In genomic region chr6:26447257-26447656, GRCh38 we compare ENCODE assay signal across 34 cellular contexts. TPM values are rescaled to one million over a fixed set of nuclear protein-coding genes. Genes with fewer than 3 reads are reported as not detected.
"Had no signal": no experiment of that assay in that cellular context is flagged by ENCODE, and none has a peak within 500 bp of the region (broad histone marks: within the 10 kb centered on the region; RNA-seq: fewer than 3 reads in every experiment).

No MANE protein-coding gene starts in this region.

- H3K27ac ChIP-seq: adrenal gland, body of pancreas, epithelial cell of prostate, esophagus squamous epithelium, gastroesophageal sphincter had no signal

- H3K4me3 ChIP-seq: adrenal gland, body of pancreas, esophagus squamous epithelium, gastroesophageal sphincter had no signal

- H3K27ac Mint-ChIP-seq: activated CD8-positive, alpha-beta memory T cell treated with anti-CD3 and anti-CD28 coated beads, Interleukin-2, amount 10 ng/mL, durations not matched to agents 7 days and 5 days; activated CD8-positive, alpha-beta T cell treated with anti-CD3 and anti-CD28 coated beads, Interleukin-2, amount 10 ng/mL, durations not matched to agents 7 days and 5 days; activated T-helper 1 cell treated with anti-CD3 and anti-CD28 coated beads, Interleukin-12 subunit alpha, Interleukin-12 subunit beta, Interleukin-2, Interleukin-4 antibody, amounts not matched to agents 30 ng/mL and 10 ng/mL and 1 ng/mL, durations not matched to agents 14 hours and 24 hours and 36 hours had no signal

- H3K4me3 Mint-ChIP-seq: activated CD4-positive, alpha-beta memory T cell treated with anti-CD3 and anti-CD28 coated beads for 36 hours; activated CD4-positive, alpha-beta T cell treated with anti-CD3 and anti-CD28 coated beads for 36 hours; activated CD8-positive, alpha-beta memory T cell treated with anti-CD3 and anti-CD28 coated beads, Interleukin-2, amount 10 ng/mL, durations not matched to agents 7 days and 5 days; activated CD8-positive, alpha-beta T cell treated with anti-CD3 and anti-CD28 coated beads, Interleukin-2, amount 10 ng/mL, durations not matched to agents 7 days and 5 days; activated naive CD4-positive, alpha-beta T cell treated with anti-CD3 and anti-CD28 coated beads, Interleukin-2, amount 10 ng/mL, durations not matched to agents 7 days and 5 days; activated T-helper 1 cell treated with anti-CD3 and anti-CD28 coated beads, Interleukin-12 subunit alpha, Interleukin-12 subunit beta, Interleukin-2, Interleukin-4 antibody, amounts not matched to agents 30 ng/mL and 10 ng/mL and 1 ng/mL, durations not matched to agents 14 hours and 24 hours and 36 hours had no signal

- H3K27me3 Mint-ChIP-seq: activated CD4-positive, alpha-beta memory T cell treated with anti-CD3 and anti-CD28 coated beads for 36 hours; activated CD4-positive, alpha-beta T cell treated with anti-CD3 and anti-CD28 coated beads for 36 hours; activated CD4-positive, alpha-beta T cell treated with anti-CD3 and anti-CD28 coated beads, Interleukin-2, amount 10 ng/mL, durations not matched to agents 24 days and 14 days; activated CD8-positive, alpha-beta memory T cell treated with anti-CD3 and anti-CD28 coated beads, Interleukin-2, amount 10 ng/mL, durations not matched to agents 7 days and 5 days; activated naive CD4-positive, alpha-beta T cell treated with anti-CD3 and anti-CD28 coated beads, Interleukin-2, amount 10 ng/mL, durations not matched to agents 7 days and 5 days had no signal

- H3K9me3 ChIP-seq: adrenal gland, body of pancreas, esophagus squamous epithelium, gastroesophageal sphincter had no signal

- H3K4me1 ChIP-seq: body of pancreas had no signal

- H3K27me3 ChIP-seq: adrenal gland, body of pancreas, esophagus squamous epithelium, gastroesophageal sphincter had no signal

- DNase-seq: activated CD4-positive, alpha-beta memory T cell treated with anti-CD3 and anti-CD28 coated beads for 36 hours; activated CD4-positive, alpha-beta T cell treated with anti-CD3 and anti-CD28 coated beads for 36 hours; activated CD4-positive, alpha-beta T cell treated with anti-CD3 and anti-CD28 coated beads, Interleukin-2, amount 10 ng/mL, durations not matched to agents 24 days and 14 days; activated CD4-positive, CD25-positive, alpha-beta regulatory T cell; activated CD4-positive, CD25-positive, alpha-beta regulatory T cell treated with anti-CD3 and anti-CD28 coated beads, Interleukin-2, amount 50 U/mL, for 72 hours; activated CD8-positive, alpha-beta memory T cell treated with anti-CD3 and anti-CD28 coated beads, Interleukin-2, amount 10 ng/mL, durations not matched to agents 7 days and 5 days; activated CD8-positive, alpha-beta memory T cell treated with anti-CD3 and anti-CD28 coated beads, Interleukin-2, amount 50 U/mL, for 4 hours; activated CD8-positive, alpha-beta T cell treated with anti-CD3 and anti-CD28 coated beads, Interleukin-2, amount 10 ng/mL, durations not matched to agents 7 days and 5 days; activated gamma-delta T cell; activated naive CD4-positive, alpha-beta T cell; activated naive CD4-positive, alpha-beta T cell treated with anti-CD3 and anti-CD28 coated beads, Interleukin-2, amount 10 ng/mL, durations not matched to agents 7 days and 5 days; activated T-cell treated with anti-CD3 and anti-CD28 coated beads, Interleukin-2, amount 50 U/mL, for 1 hour; activated T-cell treated with anti-CD3 and anti-CD28 coated beads, Interleukin-2, amount 50 U/mL, for 48 hours; adrenal gland; amygdala; aorta; body of pancreas; caudate nucleus; cortex of kidney; dermis blood vessel endothelial cell; effector CD4-positive, alpha-beta T cell; esophagus squamous epithelium; foreskin melanocyte; T-helper 1 cell; T-helper 2 cell had no signal

- H3K9me3 Mint-ChIP-seq: activated CD4-positive, alpha-beta memory T cell treated with anti-CD3 and anti-CD28 coated beads for 36 hours; activated CD4-positive, alpha-beta T cell treated with anti-CD3 and anti-CD28 coated beads, Interleukin-2, amount 10 ng/mL, durations not matched to agents 24 days and 14 days; activated naive CD4-positive, alpha-beta T cell treated with anti-CD3 and anti-CD28 coated beads, Interleukin-2, amount 10 ng/mL, durations not matched to agents 7 days and 5 days; activated naive CD4-positive, alpha-beta T cell treated with anti-CD3 and anti-CD28 coated beads, Interleukin-2, amount 50 U/mL, for 72 hours; activated T-helper 1 cell treated with anti-CD3 and anti-CD28 coated beads, Interleukin-12 subunit alpha, Interleukin-12 subunit beta, Interleukin-2, Interleukin-4 antibody, amounts not matched to agents 30 ng/mL and 10 ng/mL and 1 ng/mL, durations not matched to agents 14 hours and 24 hours and 36 hours had no signal

- ATAC-seq: activated CD4-positive, alpha-beta T cell treated with anti-CD3 and anti-CD28 coated beads for 36 hours; activated CD8-positive, alpha-beta memory T cell treated with anti-CD3 and anti-CD28 coated beads, Interleukin-2, amount 10 ng/mL, durations not matched to agents 7 days and 5 days; activated CD8-positive, alpha-beta T cell treated with anti-CD3 and anti-CD28 coated beads, Interleukin-2, amount 10 ng/mL, durations not matched to agents 7 days and 5 days; activated naive CD4-positive, alpha-beta T cell treated with anti-CD3 and anti-CD28 coated beads, Interleukin-2, amount 50 U/mL, for 72 hours; body of pancreas; gastroesophageal sphincter had no signal

RNA-seq across cellular contexts. Expression of gene BTN1A1, which starts 52.8 kb away (rescaled TPM):
- total RNA-seq: activated CD4-positive, alpha-beta memory T cell treated with anti-CD3 and anti-CD28 coated beads for 36 hours; activated CD4-positive, alpha-beta T cell treated with anti-CD3 and anti-CD28 coated beads for 36 hours; activated CD8-positive, alpha-beta memory T cell treated with anti-CD3 and anti-CD28 coated beads, Interleukin-2, amount 10 ng/mL, durations not matched to agents 7 days and 5 days; activated CD8-positive, alpha-beta T cell treated with anti-CD3 and anti-CD28 coated beads, Interleukin-2, amount 10 ng/mL, durations not matched to agents 7 days and 5 days; activated T-helper 1 cell treated with anti-CD3 and anti-CD28 coated beads, Interleukin-12 subunit alpha, Interleukin-12 subunit beta, Interleukin-2, Interleukin-4 antibody, amounts not matched to agents 30 ng/mL and 10 ng/mL and 1 ng/mL, durations not matched to agents 14 hours and 24 hours and 36 hours; adrenal gland; aorta; body of pancreas; chondrocyte; dermis blood vessel endothelial cell; endothelial cell of umbilical vein; esophagus squamous epithelium; fibroblast of lung; fibroblast of villous mesenchyme; gastroesophageal sphincter; glomerular endothelial cell had no signal
